Comparison of ENCODE assay signal across 8 cellular contexts in genomic region chr10:104614245-104614831, GRCh38. TPM values are rescaled to one million over a fixed set of nuclear protein-coding genes. Genes with fewer than 3 reads are reported as not detected.
DNase-seq lines count a peak whose midpoint lies in the region; TF ChIP-seq lines count a peak whose summit lies in the region.

No MANE protein-coding gene starts in this region.

- peak; percentile 50 for TF ChIP-seq CTCF in OCI-LY3 (IDR thresholded peaks at IDR 0.05; ENCODE audit: low read depth, low read length)
- TF ChIP-seq CTCF in colonic mucosa (IDR thresholded peaks at IDR 0.05) = peak; percentile 20

- H3K4me3 ChIP-seq in H7 (ENCODE audit: insufficient read depth, low read depth, low read length) = no peak overlapping the region
- H3K4me3 ChIP-seq in OCI-LY3 (ENCODE audit: low read length) = no peak overlapping the region
- no peak overlapping the region for H3K4me3 ChIP-seq in colonic mucosa

- H3K4me3 Mint-ChIP-seq in T-helper 2 cell treated with Interferon-gamma antibody and Interleukin-4, amounts not matched to agents 5 μg/mL and 100 μg/mL, for 36 hours = no peak overlapping the region

- no peaks in the 10 kb centered on the region for H3K9me3 ChIP-seq in OCI-LY3 (ENCODE audit: insufficient read depth, low read length)
- H3K9me3 ChIP-seq in colonic mucosa = no peaks in the 10 kb centered on the region

- H3K4me2 ChIP-seq in OCI-LY3 (ENCODE audit: low read length) = no peak overlapping the region

- no peaks in the 10 kb centered on the region for H4K20me1 ChIP-seq in OCI-LY3 (ENCODE audit: insufficient read depth, low read length)

- no peaks in the 10 kb centered on the region for H3K4me1 Mint-ChIP-seq in T-helper 2 cell treated with Interferon-gamma antibody and Interleukin-4, amounts not matched to agents 5 μg/mL and 100 μg/mL, for 36 hours (ENCODE audit: low read depth)

- no peaks in the 10 kb centered on the region for H3K79me2 ChIP-seq in OCI-LY3 (ENCODE audit: low read length)

- peak; percentile 13 to 14 for DNase-seq in activated CD4-positive, alpha-beta T cell treated with anti-CD3 and anti-CD28 coated beads for 24 hours (ENCODE audit: low read depth in 2 of 2)
- no peak for DNase-seq in activated CD4-positive, alpha-beta T cell treated with anti-CD3 and anti-CD28 coated beads for 1 hour
- DNase-seq in H7 (peak; percentile 59), colonic mucosa (peak; percentile 24), NCI-H1436 (lab: John Stamatoyannopoulos, UW) (no peak)
- DNase-seq in stimulated activated CD4-positive, alpha-beta T cell treated with anti-CD3 and anti-CD28 coated beads, Interleukin-12 subunit alpha, Interleukin-12 subunit beta, amount 100 ng/mL, for 48 hours (ENCODE audit: low read depth in 2 of 3, low spot score in 1 of 3) = peak; percentile 16 to 39 (median 17)
- no peak for DNase-seq in T-helper 2 cell treated with Interferon-gamma antibody and Interleukin-4, amounts not matched to agents 5 μg/mL and 100 μg/mL, for 36 hours (ENCODE audit: low spot score)

- H2AFZ ChIP-seq in OCI-LY3 (ENCODE audit: low read depth, low read length) = no peak overlapping the region

- H3K27me3 ChIP-seq in H7 (ENCODE audit: control insufficient read depth, insufficient read depth, low read length) = no peaks in the 10 kb centered on the region
- H3K27me3 ChIP-seq in OCI-LY3 (ENCODE audit: low read depth, low read length) = no peaks in the 10 kb centered on the region
- no peaks in the 10 kb centered on the region for H3K27me3 ChIP-seq in colonic mucosa

- H3K27me3 Mint-ChIP-seq in T-helper 2 cell treated with Interferon-gamma antibody and Interleukin-4, amounts not matched to agents 5 μg/mL and 100 μg/mL, for 36 hours (ENCODE audit: low read depth) = peaks cover 3% of the 10 kb centered on the region

- H3K9me3 Mint-ChIP-seq in T-helper 2 cell treated with Interferon-gamma antibody and Interleukin-4, amounts not matched to agents 5 μg/mL and 100 μg/mL, for 36 hours = peaks cover 5% of the 10 kb centered on the region

- H3K27ac ChIP-seq in OCI-LY3 (ENCODE audit: low read length) (no peak overlapping the region), colonic mucosa (no peak overlapping the region)

- no peak overlapping the region for H3K9ac ChIP-seq in OCI-LY3 (ENCODE audit: low read length)
- H3K9ac ChIP-seq in colonic mucosa (ENCODE audit: low read depth in 2 of 2, low read length in 2 of 2) = no peak overlapping the region

- H3K36me3 ChIP-seq in H7 (replicated peaks; ENCODE audit: control insufficient read depth, insufficient read depth, low read length) (no peaks in the 10 kb centered on the region), OCI-LY3 (replicated peaks; ENCODE audit: low read depth, low read length) (no peaks in the 10 kb centered on the region), colonic mucosa (no peaks in the 10 kb centered on the region)

- H3K4me1 ChIP-seq in OCI-LY3 (ENCODE audit: low read length) = no peaks in the 10 kb centered on the region
- H3K4me1 ChIP-seq in colonic mucosa = no peaks in the 10 kb centered on the region

- no peaks in the 10 kb centered on the region for H3K36me3 Mint-ChIP-seq in T-helper 2 cell treated with Interferon-gamma antibody and Interleukin-4, amounts not matched to agents 5 μg/mL and 100 μg/mL, for 36 hours (ENCODE audit: low read depth)

- intact Hi-C loops in colonic mucosa (cut with DNase I) = no loop called here

- H3K27ac Mint-ChIP-seq in T-helper 2 cell treated with Interferon-gamma antibody and Interleukin-4, amounts not matched to agents 5 μg/mL and 100 μg/mL, for 36 hours = no peak overlapping the region

RNA-seq across cellular contexts. Expression of gene SORCS3, which starts 26.8 kb away (rescaled TPM):
- total RNA-seq in H7 (2014; rRNA removed; shearing (Covaris generic)) = 0.03 and 0.15 TPM in 2 replicates
- under 1 TPM in 1 of 2 donors, not detected in 1; 0.08 TPM for total RNA-seq in colonic mucosa

Comparison
In these comparisons a context has a peak if more than half of its experiments do, and no peak if none do; other contexts are left out.
1. DNase-seq: peak in activated CD4-positive, alpha-beta T cell treated with anti-CD3 and anti-CD28 coated beads for 24 hours (2 of 2), H7 (single experiment), colonic mucosa (single experiment) and stimulated activated CD4-positive, alpha-beta T cell treated with anti-CD3 and anti-CD28 coated beads, Interleukin-12 subunit alpha, Interleukin-12 subunit beta, amount 100 ng/mL, for 48 hours (3 of 3); none in activated CD4-positive, alpha-beta T cell treated with anti-CD3 and anti-CD28 coated beads for 1 hour (single experiment), T-helper 2 cell treated with Interferon-gamma antibody and Interleukin-4, amounts not matched to agents 5 μg/mL and 100 μg/mL, for 36 hours (single experiment) and NCI-H1436 (single experiment).